8 cellular contexts compared by ENCODE assay signal in the genomic region with DNA sequence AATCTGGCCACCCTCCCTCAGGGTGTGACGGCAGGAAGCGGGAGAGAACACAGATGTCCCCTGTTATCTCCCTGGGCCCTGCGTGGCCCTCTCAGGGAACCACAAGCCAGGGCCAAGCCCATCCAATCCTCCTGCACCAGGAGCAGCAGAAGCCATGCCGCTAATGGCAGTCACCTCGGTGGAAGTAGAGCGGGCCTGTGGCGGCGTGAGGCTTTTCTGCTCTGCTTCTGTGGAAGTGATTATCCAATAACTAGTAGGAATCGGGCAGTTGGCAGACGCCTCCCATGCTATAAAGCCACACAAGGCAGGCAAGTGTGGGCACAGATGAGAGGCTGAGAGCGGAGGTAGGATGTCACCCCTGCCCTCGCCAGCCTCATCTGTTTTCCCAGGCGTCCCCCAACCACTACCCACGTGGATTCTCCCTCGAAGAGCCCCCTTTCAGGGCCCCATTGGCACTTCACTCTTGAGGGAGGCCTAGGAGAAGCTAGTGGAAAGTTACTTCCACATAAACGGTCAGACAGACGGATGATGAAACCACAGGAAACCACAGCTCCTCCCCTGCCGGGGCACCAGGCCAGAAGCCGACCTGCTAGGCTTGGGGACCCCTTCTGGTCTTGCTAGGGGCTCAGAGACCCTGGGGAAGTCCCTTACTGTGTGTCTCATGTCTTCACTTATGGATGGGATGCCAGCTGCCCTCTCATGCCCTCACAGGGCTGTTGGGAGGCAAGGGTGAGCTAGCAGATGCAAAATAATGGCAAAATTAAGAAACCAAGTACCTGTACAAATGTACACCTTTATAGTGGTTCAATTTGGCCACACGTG. TPM values are rescaled to one million over a fixed set of nuclear protein-coding genes. Genes with fewer than 3 reads are reported as not detected.
DNase-seq lines count a peak whose midpoint lies in the region; ATAC-seq and TF ChIP-seq lines count a peak whose summit lies in the region.

No MANE protein-coding gene starts in this region.

- peaks cover 11% of the 10 kb centered on the region for H3K36me3 Mint-ChIP-seq in activated CD8-positive, alpha-beta T cell treated with anti-CD3 and anti-CD28 coated beads for 36 hours (ENCODE audit: low read depth)

- CTCF ChIA-PET in HCT116 (lab: Charles Lee), result interaction anchor here (1.5 to 2.1 kb wide), 2 partner anchors 9 to 532 kb away, joined by 5 to 9 read pairs; no protein-coding TSS in a partner anchor
- CTCF ChIA-PET in activated CD8-positive, alpha-beta T cell treated with anti-CD3 and anti-CD28 coated beads for 36 hours (lab: Charles Lee), result interaction anchor here (0.8 to 3.7 kb wide), 5 partner anchors 9 to 136 kb away, joined by 3 to 23 read pairs (median 4); no protein-coding TSS in a partner anchor

- H3K4me3 ChIP-seq in HCT116 (replicated peaks in 1 of 2; ENCODE audit: low read depth in 1 of 2, low read length in 2 of 2) (no peak overlapping the region), neuronal stem cell (ENCODE audit: low read length in 2 of 2) (no peak overlapping the region)

- POLR2A ChIA-PET in HCT116 (lab: Charles Lee), result interaction anchor here (1.1 to 1.8 kb wide), 3 partner anchors 9 to 23 kb away, joined by 4 to 5 read pairs (median 4); a partner anchor contains a TSS
- POLR2A ChIA-PET in activated CD8-positive, alpha-beta T cell treated with anti-CD3 and anti-CD28 coated beads for 36 hours (lab: Charles Lee), result interaction anchor here (0.9 to 15.9 kb wide), 14 partner anchors 9 to 144 kb away, joined by 3 to 621 read pairs (median 4); a partner anchor contains a TSS

- no CpG with 5 or more reads among the region's 20 CpGs for WGBS in neuronal stem cell (ENCODE audit: extremely low coverage in 2 of 2, insufficient read length in 2 of 2, insufficient replicate concordance in 1 of 2), 2 donors

- no peak overlapping the region for H3K18ac ChIP-seq in neuronal stem cell (ENCODE audit: low read length)

- peak overlapping the region; percentile 88 for H3K4me3 Mint-ChIP-seq in activated CD8-positive, alpha-beta T cell treated with anti-CD3 and anti-CD28 coated beads for 36 hours

- H3K27me3 ChIP-seq in HCT116 (ENCODE audit: insufficient read depth, low read length) (no peaks in the 10 kb centered on the region), neuronal stem cell (ENCODE audit: control insufficient read depth in 3 of 3, insufficient read depth in 3 of 3, low read depth in 1 of 3, low read length in 3 of 3) (no peaks in the 10 kb centered on the region)

- DNase-seq in GM04503 (ENCODE audit: low read depth) (peak; percentile 41), HCT116 (ENCODE audit: low read depth, low spot score) (peak; percentile 46), MV-4-11 (lab: John Stamatoyannopoulos, UW) (peak; percentile 96), epithelial cell of prostate (ENCODE audit: low read depth, low spot score) (no peak), neuronal stem cell (ENCODE audit: low spot score) (no peak), NCI-H69 (lab: John Stamatoyannopoulos, UW) (no peak), retina (no peak)
- DNase-seq in activated CD8-positive, alpha-beta T cell treated with anti-CD3 and anti-CD28 coated beads for 36 hours, result peak; percentile 83

- H2BK15ac ChIP-seq in neuronal stem cell (ENCODE audit: low read length), result no peak overlapping the region

- H2BK12ac ChIP-seq in neuronal stem cell (ENCODE audit: low read length), result no peak overlapping the region

- H3K4me2 ChIP-seq in HCT116 (ENCODE audit: low read length) (peak overlapping the region; percentile 63), neuronal stem cell (ENCODE audit: insufficient read depth, low read length, poor library complexity, severe bottlenecking) (no peak overlapping the region)

- intact Hi-C loops in HCT116 (cut with micrococcal nuclease), result loop anchor here (10.0 kb wide), 1 partner anchor 1079 kb away; no protein-coding TSS in a partner anchor
- intact Hi-C loops in activated CD8-positive, alpha-beta T cell treated with anti-CD3 and anti-CD28 coated beads for 36 hours (cut with micrococcal nuclease), result loop anchor here (2.0 kb wide), 1 partner anchor 15 kb away; no protein-coding TSS in a partner anchor

- H2BK120ac ChIP-seq in neuronal stem cell (ENCODE audit: low read depth, low read length), result no peak overlapping the region

- no peaks in the 10 kb centered on the region for H3K27me3 Mint-ChIP-seq in activated CD8-positive, alpha-beta T cell treated with anti-CD3 and anti-CD28 coated beads for 36 hours

- no peaks in the 10 kb centered on the region for H3K9me3 Mint-ChIP-seq in activated CD8-positive, alpha-beta T cell treated with anti-CD3 and anti-CD28 coated beads for 36 hours

- TF ChIP-seq CTCF in HCT116 (IDR thresholded peaks at IDR 0.05 in 2 of 3, conservative IDR thresholded peaks at IDR 0.05 in 1 of 3; ENCODE audit: borderline replicate concordance in 1 of 3, insufficient read depth in 1 of 3, low read depth in 2 of 3, low read length in 2 of 3), result no peak
- no peak for TF ChIP-seq CTCF in activated CD8-positive, alpha-beta T cell treated with anti-CD3 and anti-CD28 coated beads for 36 hours (IDR thresholded peaks at IDR 0.05)

- peak overlapping the region; percentile 98 for H3K27ac Mint-ChIP-seq in activated CD8-positive, alpha-beta T cell treated with anti-CD3 and anti-CD28 coated beads for 36 hours

- RAD21 ChIA-PET in HCT116 (lab: Charles Lee; ENCODE audit: low non-redundant PET in 1 of 2, low total read pairs in 2 of 2, uncharacterized antibody in 2 of 2, unreplicated experiment in 2 of 2), result no interaction called here

- no peak for TF ChIP-seq RAD21 in HCT116 (IDR thresholded peaks at IDR 0.05; ENCODE audit: low read depth)

- no peak overlapping the region for H2AK5ac ChIP-seq in neuronal stem cell (ENCODE audit: low read depth, low read length)

- BruUV-seq in HCT116 (replicated peaks; lab: Mats Ljungman, UMichigan), result TSS peak; percentile 94

- H3K9me2 ChIP-seq in HCT116 (ENCODE audit: insufficient read depth), result no peaks in the 10 kb centered on the region

- H3K79me2 ChIP-seq in HCT116 (ENCODE audit: insufficient read depth, low read length), result no peaks in the 10 kb centered on the region

- TF ChIP-seq POLR2A in HCT116 (IDR thresholded peaks at IDR 0.05; ENCODE audit: borderline replicate concordance, extremely low read depth, insufficient read depth, insufficient read length), result peak; percentile 3

- H3K4me1 Mint-ChIP-seq in activated CD8-positive, alpha-beta T cell treated with anti-CD3 and anti-CD28 coated beads for 36 hours (ENCODE audit: low read depth), result peaks cover 53% of the 10 kb centered on the region

- peak overlapping the region; percentile 53 for H2BK5ac ChIP-seq in neuronal stem cell (ENCODE audit: low read length)

- H3K4ac ChIP-seq in neuronal stem cell (ENCODE audit: low read length), result no peak overlapping the region

- H3K4me1 ChIP-seq in HCT116 (ENCODE audit: control insufficient read depth in 1 of 2, insufficient read depth in 2 of 2, low read length in 2 of 2) (peaks cover 14 to 18% of the 10 kb centered on the region in 2 experiments), neuronal stem cell (ENCODE audit: control insufficient read depth in 2 of 2, insufficient read depth in 1 of 2, low read depth in 1 of 2, low read length in 2 of 2) (peaks cover 0 to 2% of the 10 kb centered on the region in 2 donors)

- H3K79me1 ChIP-seq in neuronal stem cell (ENCODE audit: low read depth, low read length), result no peaks in the 10 kb centered on the region

- H3K9me3 ChIP-seq in HCT116 (ENCODE audit: control insufficient read depth in 1 of 2, insufficient read depth in 1 of 2, low read depth in 1 of 2, low read length in 2 of 2) (no peaks in the 10 kb centered on the region), neuronal stem cell (replicated peaks in 1 of 2; ENCODE audit: control insufficient read depth in 2 of 2, insufficient read depth in 1 of 2, low read depth in 1 of 2, low read length in 2 of 2) (no peaks in the 10 kb centered on the region)

- H4K8ac ChIP-seq in neuronal stem cell (ENCODE audit: low read depth, low read length), result no peak overlapping the region

- peak; percentile 65 for ATAC-seq in HCT116
- ATAC-seq in activated CD8-positive, alpha-beta T cell treated with anti-CD3 and anti-CD28 coated beads for 36 hours, result peak; percentile 45

- no peaks in the 10 kb centered on the region for H4K20me1 ChIP-seq in HCT116 (ENCODE audit: insufficient read depth)

- H3K27ac ChIP-seq in HCT116 (ENCODE audit: low read depth, low read length), result peak overlapping the region; percentile 85
- peak overlapping the region; percentile 95 for H3K27ac ChIP-seq in epithelial cell of prostate
- no peak overlapping the region for H3K27ac ChIP-seq in neuronal stem cell (replicated peaks; ENCODE audit: low read length)

- H3K9ac ChIP-seq in HCT116 (ENCODE audit: low read length) (peak overlapping the region; percentile 50), neuronal stem cell (ENCODE audit: low read depth, low read length, poor library complexity) (no peak overlapping the region)

- no peak overlapping the region for H3K23ac ChIP-seq in neuronal stem cell (ENCODE audit: low read depth, low read length, poor library complexity)

- no peak overlapping the region for H4K91ac ChIP-seq in neuronal stem cell (ENCODE audit: low read depth, low read length, poor library complexity)

- H3K36me3 ChIP-seq in HCT116 (ENCODE audit: control insufficient read depth in 1 of 2, insufficient read depth in 2 of 2, low read length in 2 of 2) (no peaks in the 10 kb centered on the region), neuronal stem cell (replicated peaks in 1 of 2; ENCODE audit: control insufficient read depth in 2 of 2, insufficient read depth in 2 of 2, low read length in 2 of 2) (no peaks in the 10 kb centered on the region)

- H2AFZ ChIP-seq in HCT116 (ENCODE audit: low read depth, low read length, poor library complexity, severe bottlenecking) (peak overlapping the region; percentile 68), neuronal stem cell (ENCODE audit: low read length) (peak overlapping the region; percentile 78)

- H3K14ac ChIP-seq in neuronal stem cell (ENCODE audit: low read length), result no peak overlapping the region

TF ChIP-seq in HCT116, 20 proteins besides CTCF, POLR2A, EP300 and RAD21 (continues in another document):
- TF ChIP-seq, protein P1, sequence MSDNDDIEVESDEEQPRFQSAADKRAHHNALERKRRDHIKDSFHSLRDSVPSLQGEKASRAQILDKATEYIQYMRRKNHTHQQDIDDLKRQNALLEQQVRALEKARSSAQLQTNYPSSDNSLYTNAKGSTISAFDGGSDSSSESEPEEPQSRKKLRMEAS (IDR thresholded peaks at IDR 0.05), result peak; percentile 47; the same call in 1 of the 2 replicates
- TF ChIP-seq EZH2 (IDR thresholded peaks at IDR 0.05), result no peak

RNA-seq across cellular contexts. Expression of a gene that starts 18.8 kb away (rescaled TPM):
- total RNA-seq in HCT116 (2021; ENCODE audit: unreplicated experiment), result 407 TPM
- polyA plus RNA-seq in HCT116 (2012), result 702 and 898 TPM in 2 replicates
- 1,000 to 10,000 TPM; 5,169 to 5,393 TPM for total RNA-seq in activated CD8-positive, alpha-beta T cell treated with anti-CD3 and anti-CD28 coated beads for 36 hours
- 3,189 TPM for polyA plus RNA-seq in neuronal stem cell (2013, experiment 1 of 2)
- 3,111 TPM for polyA plus RNA-seq in neuronal stem cell (2013, experiment 2 of 2)

RNA-seq across cellular contexts. Expression of a gene that starts 49.7 kb away (rescaled TPM):
- total RNA-seq in HCT116 (2021; ENCODE audit: unreplicated experiment), result not detected
- polyA plus RNA-seq in HCT116 (2012), result not detected in 2 replicates
- total RNA-seq in activated CD8-positive, alpha-beta T cell treated with anti-CD3 and anti-CD28 coated beads for 36 hours, result not detected
- not detected for polyA plus RNA-seq in neuronal stem cell (2013, experiment 1 of 2)
- polyA plus RNA-seq in neuronal stem cell (2013, experiment 2 of 2), result not detected

Comparison
In these comparisons a context has a peak if more than half of its experiments do, and no peak if none do; other contexts are left out.
1. DNase-seq: peak in GM04503 (single experiment), HCT116 (single experiment), MV-4-11 (single experiment) and activated CD8-positive, alpha-beta T cell treated with anti-CD3 and anti-CD28 coated beads for 36 hours (single experiment); none in epithelial cell of prostate (single experiment), neuronal stem cell (single experiment), NCI-H69 (single experiment) and retina (single experiment).
2. RNA of a gene that starts 18.8 kb away (total RNA-seq): 5,169 to 5,393 TPM in activated CD8-positive, alpha-beta T cell treated with anti-CD3 and anti-CD28 coated beads for 36 hours; 407 TPM in HCT116 (single experiment); every median in the first group is over 10 times any median in the second.